In the genomic region with DNA sequence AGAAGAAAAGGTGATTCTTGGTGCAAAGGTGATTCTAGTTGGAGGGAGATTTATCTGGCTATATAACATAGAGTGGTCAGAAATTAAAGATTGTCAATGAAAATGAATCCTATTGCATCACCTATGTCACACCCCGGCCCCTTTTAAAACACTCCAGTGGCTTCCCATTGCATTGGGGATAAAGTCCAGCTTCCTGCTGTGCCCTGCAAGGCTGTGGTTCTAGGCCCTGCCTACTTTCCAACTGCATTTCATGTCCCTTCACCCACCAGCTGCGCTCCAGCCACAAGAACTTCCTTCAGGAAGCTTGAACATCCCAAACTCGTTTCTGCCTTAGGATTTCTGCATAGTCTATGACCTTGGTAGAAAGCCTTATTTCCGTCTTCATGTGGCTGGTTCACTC, we compare ENCODE assay signal across 1 cellular context.
TF ChIP-seq lines count a peak whose summit lies in the region.

No MANE protein-coding gene starts in this region.

TF ChIP-seq in HepG2, 621 proteins besides CTCF, POLR2A, EP300 and RAD21 (continued from another document):
- TF ChIP-seq PRDM10 (CRISPR knock-in tag; IDR thresholded peaks at IDR 0.05; ENCODE audit: low read depth), result no peak
- TF ChIP-seq, protein P1, sequence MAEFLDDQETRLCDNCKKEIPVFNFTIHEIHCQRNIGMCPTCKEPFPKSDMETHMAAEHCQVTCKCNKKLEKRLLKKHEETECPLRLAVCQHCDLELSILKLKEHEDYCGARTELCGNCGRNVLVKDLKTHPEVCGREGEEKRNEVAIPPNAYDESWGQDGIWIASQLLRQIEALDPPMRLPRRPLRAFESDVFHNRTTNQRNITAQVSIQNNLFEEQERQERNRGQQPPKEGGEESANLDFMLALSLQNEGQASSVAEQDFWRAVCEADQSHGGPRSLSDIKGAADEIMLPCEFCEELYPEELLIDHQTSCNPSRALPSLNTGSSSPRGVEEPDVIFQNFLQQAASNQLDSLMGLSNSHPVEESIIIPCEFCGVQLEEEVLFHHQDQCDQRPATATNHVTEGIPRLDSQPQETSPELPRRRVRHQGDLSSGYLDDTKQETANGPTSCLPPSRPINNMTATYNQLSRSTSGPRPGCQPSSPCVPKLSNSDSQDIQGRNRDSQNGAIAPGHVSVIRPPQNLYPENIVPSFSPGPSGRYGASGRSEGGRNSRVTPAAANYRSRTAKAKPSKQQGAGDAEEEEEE (CRISPR knock-in tag; IDR thresholded peaks at IDR 0.05; ENCODE audit: borderline replicate concordance), result no peak
- peak; percentile 33; the same call in 1 of the 2 replicates for TF ChIP-seq HMG20A (CRISPR knock-in tag; IDR thresholded peaks at IDR 0.05; ENCODE audit: borderline replicate concordance)
- no peak for TF ChIP-seq SOX6 (IDR thresholded peaks at IDR 0.05)
- TF ChIP-seq SOX6 (CRISPR knock-in tag; IDR thresholded peaks at IDR 0.05), result peak; percentile 43
- peak; percentile 23; the same call in 1 of the 2 replicates for TF ChIP-seq FOXP4 (CRISPR knock-in tag; IDR thresholded peaks at IDR 0.05)
- no peak for TF ChIP-seq FOXP1 (IDR thresholded peaks at IDR 0.05)
- 0 out of 2 replicates have a peak, but pooled peaks have one; percentile 26 for TF ChIP-seq FOXP1 (CRISPR knock-in tag; IDR thresholded peaks at IDR 0.05)
- TF ChIP-seq SALL1 (CRISPR knock-in tag; IDR thresholded peaks at IDR 0.05), result peak; percentile 65
- peak; percentile 56; the same call in 1 of the 2 replicates for TF ChIP-seq GATAD2A (CRISPR knock-in tag; IDR thresholded peaks at IDR 0.05)
- TF ChIP-seq ZNF788 (CRISPR knock-in tag; IDR thresholded peaks at IDR 0.05; ENCODE audit: borderline replicate concordance), result 0 out of 2 replicates have a peak, but pooled peaks have one; percentile 37
- peak; percentile 70 for TF ChIP-seq ARID5B (CRISPR knock-in tag; IDR thresholded peaks at IDR 0.05)
- TF ChIP-seq FOXK1 (CRISPR knock-in tag; IDR thresholded peaks at IDR 0.05; ENCODE audit: borderline replicate concordance, low read depth), result no peak
- peak; percentile 84 for TF ChIP-seq CEBPB (IDR thresholded peaks at IDR 0.05; ENCODE audit: borderline replicate concordance, low read depth, low read length)
- TF ChIP-seq IKZF5 (CRISPR knock-in tag; IDR thresholded peaks at IDR 0.05), result 0 out of 2 replicates have a peak, but pooled peaks have one; percentile 16
- 0 out of 2 replicates have a peak, but pooled peaks have one; percentile 25 for TF ChIP-seq SOX13 (IDR thresholded peaks at IDR 0.05)
- peak in 1 of 2 experiments; percentile 26; a peak in 1 of 4 replicates for TF ChIP-seq SOX13 (CRISPR knock-in tag; conservative IDR thresholded peaks at IDR 0.05 in 1 of 2, IDR thresholded peaks at IDR 0.05 in 1 of 2)
- 0 out of 2 replicates have a peak, but pooled peaks have one; percentile 21 for TF ChIP-seq POGZ (CRISPR knock-in tag; IDR thresholded peaks at IDR 0.05)
- peak; percentile 31; the same call in 1 of the 2 replicates for TF ChIP-seq ZNF629 (CRISPR knock-in tag; conservative IDR thresholded peaks at IDR 0.05)
- no peak for TF ChIP-seq TOPORS (CRISPR knock-in tag; IDR thresholded peaks at IDR 0.05)
- peak; percentile 44; the same call in 1 of the 2 replicates for TF ChIP-seq TBX2 (CRISPR knock-in tag; IDR thresholded peaks at IDR 0.05; ENCODE audit: borderline replicate concordance)
- peak; percentile 29; the same call in 1 of the 2 replicates for TF ChIP-seq RARA (CRISPR knock-in tag; IDR thresholded peaks at IDR 0.05)
- 0 out of 2 replicates have a peak, but pooled peaks have one; percentile 16 for TF ChIP-seq PATZ1 (CRISPR knock-in tag; IDR thresholded peaks at IDR 0.05)
- TF ChIP-seq ELF3 (CRISPR knock-in tag; IDR thresholded peaks at IDR 0.05), result peak; percentile 47
